ENCODE assay signal across 13 cellular contexts in genomic region chr18:2706903-2707302, GRCh38. TPM values are rescaled to one million over a fixed set of nuclear protein-coding genes. Genes with fewer than 3 reads are reported as not detected.
A peak's percentile ranks its signal among the peaks of the same experiment; 100 is the strongest.
DNase-seq lines count a peak whose midpoint lies in the region; ATAC-seq and TF ChIP-seq lines count a peak whose summit lies in the region.
"Had no signal": no experiment of that assay in that cellular context is flagged by ENCODE, and none has a peak within 500 bp of the region (broad histone marks: within the 10 kb centered on the region; RNA-seq: fewer than 3 reads in every experiment).

No MANE protein-coding gene starts in this region.

- no peak for DNase-seq in activated CD8-positive, alpha-beta memory T cell treated with anti-CD3 and anti-CD28 coated beads, Interleukin-2, amount 10 ng/mL, durations not matched to agents 7 days and 5 days
- no peak for DNase-seq in activated CD8-positive, alpha-beta memory T cell treated with anti-CD3 and anti-CD28 coated beads, Interleukin-2, amount 50 U/mL, for 4 hours
- DNase-seq in NCI-H69 (lab: John Stamatoyannopoulos, UW) (peak; percentile 35), osteocyte (ENCODE audit: extremely low spot score, unreplicated experiment) (no peak)
- no peak for DNase-seq in activated naive CD8-positive, alpha-beta T cell treated with anti-CD3 and anti-CD28 coated beads, Interleukin-2, amount 10 ng/mL, durations not matched to agents 7 days and 5 days
- DNase-seq: activated T-cell treated with anti-CD3 and anti-CD28 coated beads, Interleukin-2, amount 50 U/mL, for 4 hours; NCI-H1092 treated with DMSO at 0.1 percent for 48 hours; NCI-H774; T-helper 9 cell; upper lobe of left lung had no signal

- CTCF ChIA-PET in activated CD8-positive, alpha-beta memory T cell treated with anti-CD3 and anti-CD28 coated beads, Interleukin-2, amount 10 ng/mL, durations not matched to agents 7 days and 5 days (lab: Charles Lee), result no interaction called here

- H3K27me3 Mint-ChIP-seq in activated CD8-positive, alpha-beta memory T cell treated with anti-CD3 and anti-CD28 coated beads, Interleukin-2, amount 10 ng/mL, durations not matched to agents 7 days and 5 days, result no peaks in the 10 kb centered on the region
- no peaks in the 10 kb centered on the region for H3K27me3 Mint-ChIP-seq in activated naive CD8-positive, alpha-beta T cell treated with anti-CD3 and anti-CD28 coated beads, Interleukin-2, amount 10 ng/mL, durations not matched to agents 7 days and 5 days
- H3K27me3 Mint-ChIP-seq in osteocyte (ENCODE audit: unreplicated experiment), result no peaks in the 10 kb centered on the region
- no peaks in the 10 kb centered on the region for H3K27me3 Mint-ChIP-seq in activated T-helper 17 cell treated with anti-CD3 and anti-CD28 coated beads, Interleukin-2, amount 50 U/mL, for 72 hours

- H3K4me1 Mint-ChIP-seq in activated CD8-positive, alpha-beta memory T cell treated with anti-CD3 and anti-CD28 coated beads, Interleukin-2, amount 10 ng/mL, durations not matched to agents 7 days and 5 days, result peaks cover 22% of the 10 kb centered on the region
- peaks cover 21% of the 10 kb centered on the region for H3K4me1 Mint-ChIP-seq in activated naive CD8-positive, alpha-beta T cell treated with anti-CD3 and anti-CD28 coated beads, Interleukin-2, amount 10 ng/mL, durations not matched to agents 7 days and 5 days
- peaks cover 22% of the 10 kb centered on the region for H3K4me1 Mint-ChIP-seq in osteocyte (ENCODE audit: unreplicated experiment)
- no peaks in the 10 kb centered on the region for H3K4me1 Mint-ChIP-seq in activated T-helper 17 cell treated with anti-CD3 and anti-CD28 coated beads, Interleukin-2, amount 50 U/mL, for 72 hours

- peak overlapping the region; percentile 48 for H3K27ac Mint-ChIP-seq in activated CD8-positive, alpha-beta memory T cell treated with anti-CD3 and anti-CD28 coated beads, Interleukin-2, amount 10 ng/mL, durations not matched to agents 7 days and 5 days
- peak overlapping the region; percentile 62 for H3K27ac Mint-ChIP-seq in activated naive CD8-positive, alpha-beta T cell treated with anti-CD3 and anti-CD28 coated beads, Interleukin-2, amount 10 ng/mL, durations not matched to agents 7 days and 5 days
- peak overlapping the region; percentile 83 for H3K27ac Mint-ChIP-seq in osteocyte (ENCODE audit: unreplicated experiment)
- no peak overlapping the region for H3K27ac Mint-ChIP-seq in activated T-helper 17 cell treated with anti-CD3 and anti-CD28 coated beads, Interleukin-2, amount 50 U/mL, for 72 hours

- no peak for ATAC-seq in activated CD8-positive, alpha-beta memory T cell treated with anti-CD3 and anti-CD28 coated beads, Interleukin-2, amount 10 ng/mL, durations not matched to agents 7 days and 5 days
- ATAC-seq in activated naive CD8-positive, alpha-beta T cell treated with anti-CD3 and anti-CD28 coated beads, Interleukin-2, amount 10 ng/mL, durations not matched to agents 7 days and 5 days (ENCODE audit: low read depth), result no peak
- ATAC-seq in GM18517 (IDR thresholded peaks at IDR 0.05; ENCODE audit: unreplicated experiment), result no peak
- no peak for ATAC-seq in HG03139 (IDR thresholded peaks at IDR 0.05; ENCODE audit: unreplicated experiment)
- ATAC-seq in activated T-helper 17 cell treated with anti-CD3 and anti-CD28 coated beads, Interleukin-2, amount 50 U/mL, for 72 hours (replicated peaks), result no peak
- ATAC-seq: activated T-cell treated with anti-CD3 and anti-CD28 coated beads, Interleukin-2, amount 50 U/mL, for 4 hours had no signal

- H3K36me3 Mint-ChIP-seq in activated CD8-positive, alpha-beta memory T cell treated with anti-CD3 and anti-CD28 coated beads, Interleukin-2, amount 10 ng/mL, durations not matched to agents 7 days and 5 days, result peaks cover 71% of the 10 kb centered on the region
- peaks cover 52% of the 10 kb centered on the region for H3K36me3 Mint-ChIP-seq in activated naive CD8-positive, alpha-beta T cell treated with anti-CD3 and anti-CD28 coated beads, Interleukin-2, amount 10 ng/mL, durations not matched to agents 7 days and 5 days
- peaks cover 58% of the 10 kb centered on the region for H3K36me3 Mint-ChIP-seq in osteocyte (ENCODE audit: unreplicated experiment)
- peaks cover 98% of the 10 kb centered on the region for H3K36me3 Mint-ChIP-seq in activated T-helper 17 cell treated with anti-CD3 and anti-CD28 coated beads, Interleukin-2, amount 50 U/mL, for 72 hours (ENCODE audit: low read depth)

- POLR2A ChIA-PET in activated naive CD8-positive, alpha-beta T cell treated with anti-CD3 and anti-CD28 coated beads, Interleukin-2, amount 10 ng/mL, durations not matched to agents 7 days and 5 days (lab: Charles Lee), result interaction anchor here (0.5 kb wide), 1 partner anchor 47 kb away, joined by 3 read pairs; no protein-coding TSS in a partner anchor

- no peaks in the 10 kb centered on the region for H3K9me3 Mint-ChIP-seq in activated CD8-positive, alpha-beta memory T cell treated with anti-CD3 and anti-CD28 coated beads, Interleukin-2, amount 10 ng/mL, durations not matched to agents 7 days and 5 days (ENCODE audit: low read depth)
- H3K9me3 Mint-ChIP-seq in activated naive CD8-positive, alpha-beta T cell treated with anti-CD3 and anti-CD28 coated beads, Interleukin-2, amount 10 ng/mL, durations not matched to agents 7 days and 5 days, result no peaks in the 10 kb centered on the region
- no peaks in the 10 kb centered on the region for H3K9me3 Mint-ChIP-seq in osteocyte (ENCODE audit: unreplicated experiment)
- H3K9me3 Mint-ChIP-seq in activated T-helper 17 cell treated with anti-CD3 and anti-CD28 coated beads, Interleukin-2, amount 50 U/mL, for 72 hours, result no peaks in the 10 kb centered on the region
- H3K9me3 Mint-ChIP-seq: activated T-cell treated with anti-CD3 and anti-CD28 coated beads, Interleukin-2, amount 50 U/mL, for 4 hours had no signal

- no peak for TF ChIP-seq CTCF in osteocyte (IDR thresholded peaks at IDR 0.05)

- no peak overlapping the region for H3K4me3 Mint-ChIP-seq in activated CD8-positive, alpha-beta memory T cell treated with anti-CD3 and anti-CD28 coated beads, Interleukin-2, amount 10 ng/mL, durations not matched to agents 7 days and 5 days
- no peak overlapping the region for H3K4me3 Mint-ChIP-seq in activated naive CD8-positive, alpha-beta T cell treated with anti-CD3 and anti-CD28 coated beads, Interleukin-2, amount 10 ng/mL, durations not matched to agents 7 days and 5 days
- H3K4me3 Mint-ChIP-seq in osteocyte (ENCODE audit: unreplicated experiment), result no peak overlapping the region
- no peak overlapping the region for H3K4me3 Mint-ChIP-seq in activated T-helper 17 cell treated with anti-CD3 and anti-CD28 coated beads, Interleukin-2, amount 50 U/mL, for 72 hours
- H3K4me3 Mint-ChIP-seq: activated T-cell treated with anti-CD3 and anti-CD28 coated beads, Interleukin-2, amount 50 U/mL, for 4 hours had no signal

RNA-seq across cellular contexts. Expression of gene SMCHD1, which starts 51.4 kb away (rescaled TPM):
- 100 to 1,000 TPM; 129 to 174 TPM for total RNA-seq in activated CD8-positive, alpha-beta memory T cell treated with anti-CD3 and anti-CD28 coated beads, Interleukin-2, amount 10 ng/mL, durations not matched to agents 7 days and 5 days
- total RNA-seq in activated naive CD8-positive, alpha-beta T cell treated with anti-CD3 and anti-CD28 coated beads, Interleukin-2, amount 10 ng/mL, durations not matched to agents 7 days and 5 days, result 100 to 1,000 TPM; 171 to 177 TPM
- total RNA-seq in osteocyte, result 55.8 and 58.1 TPM in 2 replicates
- total RNA-seq in activated T-helper 17 cell treated with anti-CD3 and anti-CD28 coated beads, Interleukin-2, amount 50 U/mL, for 72 hours, result 100 to 1,000 TPM in 1 of 2 donors, 10 to 100 TPM in 1; 99.5 to 106 TPM
